Comparison of ENCODE assay signal across 9 cellular contexts in the genomic region with DNA sequence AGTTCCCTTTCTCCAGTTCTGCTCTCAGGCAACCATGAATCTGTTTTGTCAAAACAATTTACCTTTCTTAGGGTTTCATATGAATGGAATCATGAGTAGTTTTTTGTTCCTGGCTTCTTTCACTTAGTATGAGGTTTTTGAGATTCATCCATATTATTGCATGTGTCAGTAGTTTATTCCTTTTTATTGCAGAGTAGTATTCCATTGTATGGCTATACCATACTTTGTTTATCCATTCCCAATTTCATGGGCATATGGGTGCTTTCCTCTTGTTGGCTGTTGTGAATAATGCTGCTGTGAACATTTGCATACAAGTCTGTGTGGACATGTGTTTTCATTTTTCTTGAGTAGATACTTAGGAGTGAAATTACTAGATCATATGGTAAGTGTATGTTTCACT.
"Had no signal": no experiment of that assay in that cellular context is flagged by ENCODE, and none has a peak within 500 bp of the region (broad histone marks: within the 10 kb centered on the region; RNA-seq: fewer than 3 reads in every experiment).

No MANE protein-coding gene starts in this region.

- H3K27me3 Mint-ChIP-seq: IgD-negative memory B cell had no signal

- H3K36me3 ChIP-seq: HAP-1 had no signal

- H3K27ac Mint-ChIP-seq: IgD-negative memory B cell had no signal

- FAIRE-seq: HepG2 had no signal

- DNase-seq: GM23248, GOT3, H7, KBM-7 had no signal

- H3K4me3 Mint-ChIP-seq: IgD-negative memory B cell had no signal

- H3K4me1 Mint-ChIP-seq: IgD-negative memory B cell had no signal

- H3K27ac ChIP-seq: GM23248, HL-60 had no signal

- H3K9ac ChIP-seq: GM23248 had no signal

- H2AFZ ChIP-seq: GM23248 had no signal

- ATAC-seq: HCT116, HepG2 had no signal

- H3K4me3 ChIP-seq: GM23248, HAP-1 had no signal
